In genomic region chr22:17479129-17479528, GRCh38 we compare ENCODE assay signal across 22 cellular contexts.
DNase-seq lines count a peak whose midpoint lies in the region; ATAC-seq, FAIRE-seq and TF ChIP-seq lines count a peak whose summit lies in the region.
"Had no signal": no experiment of that assay in that cellular context is flagged by ENCODE, and none has a peak within 500 bp of the region (broad histone marks: within the 10 kb centered on the region; RNA-seq: fewer than 3 reads in every experiment).

No MANE protein-coding gene starts in this region.

- H3K4me3 ChIP-seq in right lobe of liver = no peak overlapping the region
- no peak overlapping the region for H3K4me3 ChIP-seq in HepG2 (replicated peaks in 1 of 3; ENCODE audit: insufficient read depth in 1 of 3, low read depth in 2 of 3, low read length in 3 of 3)
- H3K4me3 ChIP-seq in PC-9 = no peak overlapping the region
- H3K4me3 ChIP-seq: BLaER1, MG63 had no signal

- TF ChIP-seq POLR2A in right lobe of liver (IDR thresholded peaks at IDR 0.05) (no peak), HepG2 (IDR thresholded peaks at IDR 0.05; ENCODE audit: insufficient read depth in 1 of 2, low read depth in 2 of 2, low read length in 2 of 2) (no peak)

- H3K27me3 ChIP-seq in right lobe of liver = no peaks in the 10 kb centered on the region
- peaks cover 0 to 31% of the 10 kb centered on the region in 2 experiments; a peak in 2 of 5 replicates for H3K27me3 ChIP-seq in HepG2 (ENCODE audit: control insufficient read depth in 1 of 2, insufficient read depth in 2 of 2, low read length in 2 of 2)
- peaks cover 59% of the 10 kb centered on the region for H3K27me3 ChIP-seq in PC-9 (ENCODE audit: insufficient read depth, low read depth)
- H3K27me3 ChIP-seq: BLaER1, MG63 had no signal

- no peak for TF ChIP-seq RAD21 in HepG2 (CRISPR knock-in tag; IDR thresholded peaks at IDR 0.05)

- no peaks in the 10 kb centered on the region for H3K9me3 ChIP-seq in right lobe of liver
- no peaks in the 10 kb centered on the region for H3K9me3 ChIP-seq in HepG2 (ENCODE audit: low read length)
- no peaks in the 10 kb centered on the region for H3K9me3 ChIP-seq in PC-9 (ENCODE audit: insufficient read depth, low read depth)
- H3K9me3 ChIP-seq: BLaER1, MG63 had no signal

- POLR2A ChIA-PET in HepG2 (lab: Yijun Ruan, JAX) (no interaction called here), WTC11 (lab: Charles Lee) (no interaction called here), PC-9 (lab: Charles Lee; ENCODE audit: unreplicated experiment) (no interaction called here)

- peaks cover 38% of the 10 kb centered on the region for H3K36me3 Mint-ChIP-seq in WTC11
- H3K36me3 Mint-ChIP-seq: CD8-positive, alpha-beta T cell had no signal

- H3K4me3 Mint-ChIP-seq in WTC11 = no peak overlapping the region
- H3K4me3 Mint-ChIP-seq: CD8-positive, alpha-beta T cell had no signal

- H2AFZ ChIP-seq in HepG2 (ENCODE audit: low read length) (no peak overlapping the region), PC-9 (no peak overlapping the region)

- TF ChIP-seq EP300 in HepG2 (IDR thresholded peaks at IDR 0.05; ENCODE audit: low read depth in 2 of 2, low read length in 2 of 2) = no peak
- no peak for TF ChIP-seq EP300 in HepG2 (CRISPR knock-in tag; IDR thresholded peaks at IDR 0.05; ENCODE audit: borderline replicate concordance)

- WGBS in right lobe of liver (ENCODE audit: insufficient coverage, low coverage, low lambda C conversion rate, missing lambda C conversion rate) = 29% methylated on average over 2 of the region's 2 CpGs
- 0% methylated on average over 2 of the region's 2 CpGs for WGBS in HepG2 (ENCODE audit: low lambda C conversion rate)

- intact Hi-C loops in right lobe of liver (cut with DNase I) (no loop called here), HepG2 (cut with micrococcal nuclease; ENCODE audit: unreplicated experiment) (no loop called here), PC-9 (cut with micrococcal nuclease; ENCODE audit: unreplicated experiment) (no loop called here)

- no peaks in the 10 kb centered on the region for H3K9me2 ChIP-seq in PC-9 (ENCODE audit: insufficient read depth)

- H3K27ac Mint-ChIP-seq in WTC11 = peak overlapping the region; percentile 50
- H3K27ac Mint-ChIP-seq: CD8-positive, alpha-beta T cell had no signal

- no peaks in the 10 kb centered on the region for H3K79me2 ChIP-seq in HepG2 (ENCODE audit: insufficient read depth, low read length)
- H3K79me2 ChIP-seq in PC-9 (ENCODE audit: low read depth) = no peaks in the 10 kb centered on the region

- DNase-seq in right lobe of liver = no peak
- no peak for DNase-seq in HepG2 (ENCODE audit: low spot score)
- no peak for DNase-seq in WTC11 (ENCODE audit: low spot score)
- DNase-seq in kidney tubule cell (ENCODE audit: low spot score) = peak; percentile 4
- no peak for DNase-seq in PC-9
- DNase-seq in omental fat pad (ENCODE audit: low spot score) = no peak
- DNase-seq in COLO829 (ENCODE audit: low spot score) = no peak
- DNase-seq: CD8-positive, alpha-beta T cell; DMS79 treated with DMSO at 0.1 percent for 48 hours; Kasumi-1; MG63; NCI-H1048; NCI-H146; NCI-H2029 treated with DMSO at 0.1 percent for 48 hours; NCI-H510A treated with DMSO at 0.1 percent for 48 hours; NCI-H82; PC-3; SIG-M5 had no signal

- H3F3A ChIP-seq in PC-9 (ENCODE audit: insufficient read depth, low read depth) = no peaks in the 10 kb centered on the region

- peaks cover 34% of the 10 kb centered on the region for H3K4me1 Mint-ChIP-seq in WTC11

- no peaks in the 10 kb centered on the region for H3K27me3 Mint-ChIP-seq in WTC11 (ENCODE audit: low read depth)

- no TSS peak for BruUV-seq in HepG2 (replicated peaks; lab: Mats Ljungman, UMichigan)
- BruUV-seq in PC-9 (replicated peaks; lab: Mats Ljungman, UMichigan) = no TSS peak

- H3K9ac ChIP-seq in HepG2 (ENCODE audit: insufficient read depth, low read depth, low read length) = no peak overlapping the region
- H3K9ac ChIP-seq: BLaER1 had no signal

- ATAC-seq in right lobe of liver (peak; percentile 49 to 61 (median 60)), HepG2 (no peak), WTC11 (no peak), HG03175 (IDR thresholded peaks at IDR 0.05; ENCODE audit: unreplicated experiment) (no peak), omental fat pad (ENCODE audit: low FRiP score) (no peak)
- ATAC-seq: CD8-positive, alpha-beta T cell; PC-3 had no signal

- TF ChIP-seq CTCF in right lobe of liver (IDR thresholded peaks at IDR 0.05) (no peak), HepG2 (CRISPR knock-in tag; IDR thresholded peaks at IDR 0.05) (no peak), WTC11 (IDR thresholded peaks at IDR 0.05) (no peak), PC-9 (conservative IDR thresholded peaks at IDR 0.05) (no peak), omental fat pad (IDR thresholded peaks at IDR 0.05) (no peak)

- CTCF ChIA-PET in HepG2 (lab: Yijun Ruan, JAX; ENCODE audit: low intra/inter-chr PET ratio, low total read pairs) (no interaction called here), WTC11 (lab: Charles Lee) (no interaction called here), PC-9 (lab: Charles Lee) (no interaction called here)

- H3K27ac ChIP-seq in right lobe of liver = no peak overlapping the region
- H3K27ac ChIP-seq in HepG2 (ENCODE audit: extremely low read length, insufficient read depth, low read length) = no peak overlapping the region
- H3K27ac ChIP-seq in PC-9 = no peak overlapping the region
- H3K27ac ChIP-seq: BLaER1, RWPE1 had no signal

- H3K4me1 ChIP-seq in right lobe of liver (peaks cover 0 to 9% (median 0%) of the 10 kb centered on the region in 4 donors), HepG2 (ENCODE audit: insufficient read depth, low read length) (no peaks in the 10 kb centered on the region), PC-9 (replicated peaks; ENCODE audit: insufficient read depth) (no peaks in the 10 kb centered on the region)

- no peaks in the 10 kb centered on the region for H3K36me3 ChIP-seq in right lobe of liver
- no peaks in the 10 kb centered on the region for H3K36me3 ChIP-seq in HepG2 (replicated peaks in 1 of 2; ENCODE audit: control insufficient read depth in 1 of 2, insufficient read depth in 2 of 2, low read length in 2 of 2)
- H3K36me3 ChIP-seq in PC-9 (ENCODE audit: low read depth) = no peaks in the 10 kb centered on the region
- H3K36me3 ChIP-seq: BLaER1, MG63 had no signal

- no peak overlapping the region for H3K4me2 ChIP-seq in HepG2 (ENCODE audit: low read depth, low read length)
- H3K4me2 ChIP-seq in PC-9 = no peak overlapping the region
- H3K4me2 ChIP-seq: BLaER1 had no signal

- H4K20me1 ChIP-seq in HepG2 (ENCODE audit: insufficient read depth, low read length) (no peaks in the 10 kb centered on the region), PC-9 (ENCODE audit: insufficient read depth) (no peaks in the 10 kb centered on the region)
- H4K20me1 ChIP-seq: BLaER1 had no signal

- in situ Hi-C loops in HepG2 (cut with HindIII; ENCODE audit: extremely low pct_ligation_motif_present, low pct_unique_long_range_greater_than_20kb) = no loop called here

- no peak for FAIRE-seq in HepG2 (lab: Jason Lieb, UNC)
- FAIRE-seq: A204.1 had no signal

- no peaks in the 10 kb centered on the region for H3K9me3 Mint-ChIP-seq in WTC11
- H3K9me3 Mint-ChIP-seq: CD8-positive, alpha-beta T cell had no signal

TF ChIP-seq in HepG2, 621 proteins besides CTCF, POLR2A, EP300 and RAD21:
- TF ChIP-seq ZEB1 (IDR thresholded peaks at IDR 0.05; ENCODE audit: insufficient replicate concordance, low read depth) = no peak
- no peak for TF ChIP-seq REPIN1 (CRISPR knock-in tag; IDR thresholded peaks at IDR 0.05; ENCODE audit: borderline replicate concordance, low read depth)
- TF ChIP-seq ZFP90 (CRISPR knock-in tag; IDR thresholded peaks at IDR 0.05; ENCODE audit: borderline replicate concordance) = no peak

TF ChIP-seq in WTC11, 78 proteins besides CTCF, POLR2A, EP300 and RAD21:
- no peak for TF ChIP-seq JUN (CRISPR knock-in tag; IDR thresholded peaks at IDR 0.05)
- no peak for TF ChIP-seq ESRRA (CRISPR knock-in tag; IDR thresholded peaks at IDR 0.05; ENCODE audit: borderline replicate concordance)
- TF ChIP-seq SMAD4 (CRISPR knock-in tag; IDR thresholded peaks at IDR 0.05) = no peak
- no peak for TF ChIP-seq PRRX2 (CRISPR knock-in tag; IDR thresholded peaks at IDR 0.05)
- no peak for TF ChIP-seq IRF2 (CRISPR knock-in tag; IDR thresholded peaks at IDR 0.05; ENCODE audit: borderline replicate concordance, low read depth)
- TF ChIP-seq SMAD3 (CRISPR knock-in tag; IDR thresholded peaks at IDR 0.05; ENCODE audit: borderline replicate concordance) = no peak
- TF ChIP-seq STAT6 (CRISPR knock-in tag; conservative IDR thresholded peaks at IDR 0.05; ENCODE audit: low read depth) = no peak
TF ChIP-seq in WTC11: peak in this region for 0.

Comparison
In these comparisons a context has a peak if more than half of its experiments do, and no peak if none do; other contexts are left out.
1. ATAC-seq: peak in right lobe of liver (4 of 4); none in HepG2 (single experiment), WTC11 (single experiment), HG03175 (single experiment) and omental fat pad (single experiment).